Comparison of ENCODE assay signal across 28 cellular contexts in the genomic region with DNA sequence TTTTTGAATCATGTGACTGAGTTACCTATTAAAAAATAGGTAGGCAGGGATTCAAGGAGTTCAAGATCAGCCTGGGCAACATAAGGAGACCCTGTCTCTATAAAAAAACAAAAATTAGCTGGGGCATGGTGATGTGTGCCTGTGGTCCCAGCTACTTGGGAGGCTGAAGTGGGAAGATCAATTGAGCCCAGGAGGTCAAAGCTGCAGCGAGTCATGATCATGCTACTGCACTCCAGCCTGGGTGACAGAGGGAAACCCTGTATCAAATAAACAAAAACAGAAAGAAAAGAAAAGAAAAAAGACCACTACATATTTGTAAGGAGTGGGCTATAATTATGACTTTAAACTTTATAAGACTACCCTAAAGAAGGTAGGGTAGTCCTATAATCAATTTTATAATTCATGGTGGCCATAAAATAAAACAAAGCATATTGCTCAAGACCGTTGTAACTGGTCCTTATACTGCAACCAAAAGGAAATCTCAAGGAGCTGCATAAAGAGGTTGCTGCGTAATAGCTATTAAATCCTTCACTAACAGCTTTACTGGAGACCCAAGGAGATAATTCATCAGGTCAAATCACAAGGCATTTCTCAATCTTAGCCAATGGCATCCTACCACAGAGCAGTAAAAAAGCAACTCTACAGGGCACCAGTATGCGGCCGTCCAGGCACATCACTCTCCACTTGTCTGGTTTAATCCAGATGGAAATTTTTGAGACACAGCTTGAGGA. TPM values are rescaled to one million over a fixed set of nuclear protein-coding genes. Genes with fewer than 3 reads are reported as not detected.
A peak's percentile ranks its signal among the peaks of the same experiment; 100 is the strongest.
DNase-seq lines count a peak whose midpoint lies in the region; ATAC-seq and TF ChIP-seq lines count a peak whose summit lies in the region.
"Had no signal": no experiment of that assay in that cellular context is flagged by ENCODE, and none has a peak within 500 bp of the region (broad histone marks: within the 10 kb centered on the region; RNA-seq: fewer than 3 reads in every experiment).

No MANE protein-coding gene starts in this region.

- DNase-seq in GF-D8 (lab: John Stamatoyannopoulos, UW): peak; percentile 48
- peak; percentile 77 for DNase-seq in NB4 (ENCODE audit: low read depth)
- no peak for DNase-seq in T-helper 17 cell
- no peak for DNase-seq in SK-N-DZ (ENCODE audit: low spot score)
- DNase-seq in RKO (ENCODE audit: low spot score): no peak
- DNase-seq: activated CD4-positive, alpha-beta T cell treated with anti-CD3 and anti-CD28 coated beads for 48 hours; activated CD8-positive, alpha-beta memory T cell treated with anti-CD3 and anti-CD28 coated beads for 24 hours; activated gamma-delta T cell; activated naive CD8-positive, alpha-beta T cell treated with anti-CD3 and anti-CD28 coated beads, Interleukin-2, amount 10 ng/mL, durations not matched to agents 7 days and 5 days; activated T-cell treated with anti-CD3 and anti-CD28 coated beads, Interleukin-2, amount 50 U/mL, for 1 hour; CD4-positive, alpha-beta T cell; cerebellar nuclear complex; DMS 273 treated with DMSO at 0.1 percent for 48 hours; dorsolateral prefrontal cortex; midbrain; naive thymus-derived CD8-positive, alpha-beta T cell; NCI-H1694 treated with DMSO at 0.1 percent for 48 hours; NCI-H345; NCI-H774; OCI-M1; stimulated activated naive CD8-positive, alpha-beta T cell treated with anti-CD3 and anti-CD28 coated beads, Interleukin-15, Interleukin-2, amounts not matched to agents 100 U/mL and 50 U/mL, for 24 hours; WERI-Rb-1 had no signal

- no peak for ATAC-seq in T-helper 17 cell
- ATAC-seq in HG03354 (IDR thresholded peaks at IDR 0.05; ENCODE audit: poor library complexity, severe bottlenecking, unreplicated experiment): no peak
- ATAC-seq: naive thymus-derived CD8-positive, alpha-beta T cell; stimulated activated naive CD8-positive, alpha-beta T cell treated with anti-CD3 and anti-CD28 coated beads, Interleukin-15, Interleukin-2, amounts not matched to agents 100 U/mL and 50 U/mL, for 24 hours had no signal

- TF ChIP-seq CTCF in NB4 (IDR thresholded peaks at IDR 0.05; ENCODE audit: low read depth, low read length): no peak

- no peaks in the 10 kb centered on the region for H3K36me3 ChIP-seq in mesodermal cell (ENCODE audit: control insufficient read depth, insufficient read depth, low read length)
- H3K36me3 ChIP-seq: HAP-1, thoracic aorta, WERI-Rb-1 had no signal

- no peaks in the 10 kb centered on the region for H3K36me3 Mint-ChIP-seq in T-helper 17 cell (ENCODE audit: low read depth)
- H3K36me3 Mint-ChIP-seq: activated naive CD8-positive, alpha-beta T cell treated with anti-CD3 and anti-CD28 coated beads, Interleukin-2, amount 10 ng/mL, durations not matched to agents 7 days and 5 days had no signal

- H3K4me3 Mint-ChIP-seq in T-helper 17 cell: no peak overlapping the region
- H3K4me3 Mint-ChIP-seq: activated naive CD8-positive, alpha-beta T cell treated with anti-CD3 and anti-CD28 coated beads, Interleukin-2, amount 10 ng/mL, durations not matched to agents 7 days and 5 days; CD4-positive, alpha-beta T cell; naive thymus-derived CD8-positive, alpha-beta T cell had no signal

- no peaks in the 10 kb centered on the region for H3K4me1 ChIP-seq in mesodermal cell (ENCODE audit: control insufficient read depth, insufficient read depth, low read length, poor library complexity, severe bottlenecking)
- H3K4me1 ChIP-seq: HAP-1 had no signal

- peak overlapping the region; percentile 29 for H3K27ac ChIP-seq in mesodermal cell (ENCODE audit: low read depth, low read length, severe bottlenecking)
- H3K27ac ChIP-seq: KMS-11, skin epidermis, thoracic aorta, WERI-Rb-1 had no signal

- H3K4me3 ChIP-seq in NB4 (ENCODE audit: low read depth, low read length): no peak overlapping the region
- no peak overlapping the region for H3K4me3 ChIP-seq in mesodermal cell (ENCODE audit: extremely low read depth, insufficient read depth, low read length, poor library complexity, severe bottlenecking)
- H3K4me3 ChIP-seq: dorsolateral prefrontal cortex, HAP-1, skin epidermis, thoracic aorta had no signal

- H3K27ac Mint-ChIP-seq in T-helper 17 cell: peak overlapping the region; percentile 4
- H3K27ac Mint-ChIP-seq: activated naive CD8-positive, alpha-beta T cell treated with anti-CD3 and anti-CD28 coated beads, Interleukin-2, amount 10 ng/mL, durations not matched to agents 7 days and 5 days; CD4-positive, alpha-beta T cell; naive thymus-derived CD8-positive, alpha-beta T cell had no signal

- H3K4me1 Mint-ChIP-seq in T-helper 17 cell: no peaks in the 10 kb centered on the region

- TF ChIP-seq POLR2A in NB4 (IDR thresholded peaks at IDR 0.05; ENCODE audit: extremely low read depth, insufficient read length): no peak

- 97 to 100% methylated on average over 4 to 5 of the region's 5 CpGs for WGBS in mesodermal cell (ENCODE audit: insufficient coverage in 2 of 2), 2 experiments

- H3K9me3 ChIP-seq in T-helper 17 cell (ENCODE audit: control insufficient read depth, low read length, poor library complexity, severe bottlenecking): no peaks in the 10 kb centered on the region
- no peaks in the 10 kb centered on the region for H3K9me3 ChIP-seq in mesodermal cell (ENCODE audit: control insufficient read depth, low read length)
- H3K9me3 ChIP-seq: HAP-1, thoracic aorta had no signal

- no peaks in the 10 kb centered on the region for H3K27me3 Mint-ChIP-seq in T-helper 17 cell
- H3K27me3 Mint-ChIP-seq: activated naive CD8-positive, alpha-beta T cell treated with anti-CD3 and anti-CD28 coated beads, Interleukin-2, amount 10 ng/mL, durations not matched to agents 7 days and 5 days; CD4-positive, alpha-beta T cell; naive thymus-derived CD8-positive, alpha-beta T cell had no signal

RNA-seq across cellular contexts. Expression of gene PIGU, which starts 13.5 kb away (rescaled TPM):
- 10 to 100 TPM in 1 of 2 donors, 1 to 10 TPM in 1; 8.4 to 10.2 TPM for total RNA-seq in T-helper 17 cell
- polyA plus RNA-seq in mesodermal cell (2013, experiment 1 of 2): 37.7 TPM
- 31.1 TPM for polyA plus RNA-seq in mesodermal cell (2013, experiment 2 of 2)
- polyA plus RNA-seq in SK-N-DZ (2014; cell fraction: cytosol; rRNA removed): 41.5 and 43.8 TPM in 2 replicates
- 18.2 and 32.8 TPM in 2 replicates for polyA plus RNA-seq in SK-N-DZ (2014; cell fraction: nucleus; rRNA removed)

RNA-seq across cellular contexts. Expression of gene TP53INP2, which starts 40.8 kb away (rescaled TPM):
- 10 to 100 TPM; 62.0 to 62.4 TPM for total RNA-seq in T-helper 17 cell
- 36.2 TPM for polyA plus RNA-seq in mesodermal cell (2013, experiment 1 of 2)
- polyA plus RNA-seq in mesodermal cell (2013, experiment 2 of 2): 31.7 TPM
- 13.1 and 17.0 TPM in 2 replicates for polyA plus RNA-seq in SK-N-DZ (2014; cell fraction: cytosol; rRNA removed)
- polyA plus RNA-seq in SK-N-DZ (2014; cell fraction: nucleus; rRNA removed): 8.1 and 14.3 TPM in 2 replicates

Comparison
In these comparisons a context has a peak if more than half of its experiments do, and no peak if none do; other contexts are left out.
1. DNase-seq: peak in GF-D8 (single experiment) and NB4 (single experiment); none in T-helper 17 cell (0 of 3), SK-N-DZ (single experiment) and RKO (single experiment).